In the genomic region with DNA sequence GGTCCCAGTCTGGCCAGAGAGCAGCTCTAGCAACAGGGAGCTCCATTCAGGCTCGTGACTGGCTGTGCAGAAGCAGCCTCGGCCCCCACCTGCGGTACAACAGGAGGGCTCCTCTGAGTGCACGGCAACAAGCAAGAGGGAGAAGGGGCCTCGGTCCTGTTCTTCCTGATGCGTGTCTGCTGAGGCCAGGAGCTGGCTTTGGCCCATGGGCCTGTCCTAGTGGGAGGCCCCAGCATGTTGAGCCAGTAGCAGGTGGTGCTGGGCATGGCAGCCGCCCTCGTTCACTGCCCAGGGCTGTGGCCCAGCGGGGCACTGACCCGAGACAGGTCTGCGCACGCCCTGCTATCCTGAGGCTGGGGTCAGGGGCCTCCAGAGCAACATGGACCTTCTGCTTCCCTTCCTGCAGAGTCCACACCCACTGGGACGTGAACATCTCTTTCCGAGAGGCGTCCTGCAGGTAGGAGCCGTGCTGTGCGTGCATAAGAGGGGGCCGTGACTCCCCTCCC, we compare ENCODE assay signal across 25 cellular contexts. TPM values are rescaled to one million over a fixed set of nuclear protein-coding genes. Genes with fewer than 3 reads are reported as not detected.
"Had no signal": no experiment of that assay in that cellular context is flagged by ENCODE, and none has a peak within 500 bp of the region (broad histone marks: within the 10 kb centered on the region; RNA-seq: fewer than 3 reads in every experiment).

No MANE protein-coding gene starts in this region.

- H3K4me3 ChIP-seq: esophagus squamous epithelium, gastroesophageal sphincter, left lung, lower lobe of right lung, psoas muscle, spleen, tibial artery, upper lobe of right lung had no signal

- ATAC-seq: gastroesophageal sphincter; left lung; lower lobe of right lung; natural killer cell treated with Interleukin-12 subunit alpha and Interleukin-12 subunit beta and Interleukin-15 and Interleukin-18, amount 100 ng/mL, for 72 hours; psoas muscle; sciatic nerve; upper lobe of right lung had no signal

- H3K9me3 Mint-ChIP-seq: dendritic cell treated with granulocyte-macrophage colony-stimulating factor and Interleukin-4, amounts not matched to agents 40 ng/mL and 50 ng/mL, for 4 days; memory B cell; natural killer cell treated with Interleukin-12 subunit alpha and Interleukin-12 subunit beta and Interleukin-15 and Interleukin-18, amount 100 ng/mL, for 72 hours; stimulated activated memory B cell treated with anti-CD40 and anti-IgM and Interleukin-4, amounts not matched to agents 10 μg/mL and 1 μg/mL and 100 μg/mL, for 72 hours; stimulated activated naive CD8-positive, alpha-beta T cell treated with anti-CD3 and anti-CD28 coated beads, Interleukin-15, Interleukin-2, amounts not matched to agents 100 ng/mL and 50 ng/mL, for 24 hours had no signal

- H3K27ac ChIP-seq: esophagus squamous epithelium, gastroesophageal sphincter, left lung, lower lobe of right lung, psoas muscle, spleen, tibial artery, upper lobe of right lung had no signal

- DNase-seq: esophagus squamous epithelium; foreskin fibroblast; glutamatergic neuron; islet precursor cell; left lung; lower lobe of right lung; midbrain; psoas muscle; retina; spleen; stimulated activated CD4-positive, alpha-beta T cell treated with anti-CD3 and anti-CD28 coated beads, Interleukin-15, amount 100 ng/mL, for 24 hours; stimulated activated CD4-positive, alpha-beta T cell treated with anti-CD3 and anti-CD28 coated beads, Interleukin-1b, Interleukin-23, amount 100 ng/mL, for 48 hours; stimulated activated CD4-positive, alpha-beta T cell treated with anti-CD3 and anti-CD28 coated beads, Interleukin-4, amount 100 ng/mL, for 24 hours; tibial artery; upper lobe of right lung had no signal

- H3K9me3 ChIP-seq: esophagus squamous epithelium, gastroesophageal sphincter, left lung, lower lobe of right lung, psoas muscle, spleen, tibial artery, upper lobe of right lung had no signal

- H3K36me3 ChIP-seq: esophagus squamous epithelium, gastroesophageal sphincter, left lung, lower lobe of right lung, spleen, tibial artery, upper lobe of right lung had no signal

- H3K27ac Mint-ChIP-seq: dendritic cell treated with granulocyte-macrophage colony-stimulating factor and Interleukin-4, amounts not matched to agents 40 ng/mL and 50 ng/mL, for 4 days; memory B cell; natural killer cell treated with Interleukin-12 subunit alpha and Interleukin-12 subunit beta and Interleukin-15 and Interleukin-18, amount 100 ng/mL, for 72 hours; stimulated activated memory B cell treated with anti-CD40 and anti-IgM and Interleukin-4, amounts not matched to agents 10 μg/mL and 1 μg/mL and 100 μg/mL, for 72 hours had no signal

- H3K4me3 Mint-ChIP-seq: dendritic cell treated with granulocyte-macrophage colony-stimulating factor and Interleukin-4, amounts not matched to agents 40 ng/mL and 50 ng/mL, for 4 days; memory B cell; natural killer cell treated with Interleukin-12 subunit alpha and Interleukin-12 subunit beta and Interleukin-15 and Interleukin-18, amount 100 ng/mL, for 72 hours; stimulated activated memory B cell treated with anti-CD40 and anti-IgM and Interleukin-4, amounts not matched to agents 10 μg/mL and 1 μg/mL and 100 μg/mL, for 72 hours; stimulated activated naive CD8-positive, alpha-beta T cell treated with anti-CD3 and anti-CD28 coated beads, Interleukin-15, Interleukin-2, amounts not matched to agents 100 ng/mL and 50 ng/mL, for 24 hours had no signal

- H3K36me3 Mint-ChIP-seq: memory B cell; natural killer cell treated with Interleukin-12 subunit alpha and Interleukin-12 subunit beta and Interleukin-15 and Interleukin-18, amount 100 ng/mL, for 72 hours; stimulated activated memory B cell treated with anti-CD40 and anti-IgM and Interleukin-4, amounts not matched to agents 10 μg/mL and 1 μg/mL and 100 μg/mL, for 72 hours had no signal

RNA-seq across cellular contexts. Expression of gene SAMD11, which starts 7.0 kb away (rescaled TPM):
- total RNA-seq: natural killer cell treated with Interleukin-12 subunit alpha and Interleukin-12 subunit beta and Interleukin-15 and Interleukin-18, amount 100 ng/mL, for 72 hours had no signal

RNA-seq across cellular contexts. Expression of gene PLEKHN1, which starts 35.6 kb away (rescaled TPM):
- total RNA-seq: psoas muscle, skeletal muscle tissue, temporal lobe had no signal

RNA-seq across cellular contexts. Expression of gene PERM1, which starts 51.2 kb away (rescaled TPM):
- total RNA-seq: epithelial cell of proximal tubule; esophagus squamous epithelium; left lung; lower lobe of right lung; natural killer cell treated with Interleukin-12 subunit alpha and Interleukin-12 subunit beta and Interleukin-15 and Interleukin-18, amount 100 ng/mL, for 72 hours; sciatic nerve had no signal
